Comparison of ENCODE assay signal across 11 cellular contexts in the genomic region with DNA sequence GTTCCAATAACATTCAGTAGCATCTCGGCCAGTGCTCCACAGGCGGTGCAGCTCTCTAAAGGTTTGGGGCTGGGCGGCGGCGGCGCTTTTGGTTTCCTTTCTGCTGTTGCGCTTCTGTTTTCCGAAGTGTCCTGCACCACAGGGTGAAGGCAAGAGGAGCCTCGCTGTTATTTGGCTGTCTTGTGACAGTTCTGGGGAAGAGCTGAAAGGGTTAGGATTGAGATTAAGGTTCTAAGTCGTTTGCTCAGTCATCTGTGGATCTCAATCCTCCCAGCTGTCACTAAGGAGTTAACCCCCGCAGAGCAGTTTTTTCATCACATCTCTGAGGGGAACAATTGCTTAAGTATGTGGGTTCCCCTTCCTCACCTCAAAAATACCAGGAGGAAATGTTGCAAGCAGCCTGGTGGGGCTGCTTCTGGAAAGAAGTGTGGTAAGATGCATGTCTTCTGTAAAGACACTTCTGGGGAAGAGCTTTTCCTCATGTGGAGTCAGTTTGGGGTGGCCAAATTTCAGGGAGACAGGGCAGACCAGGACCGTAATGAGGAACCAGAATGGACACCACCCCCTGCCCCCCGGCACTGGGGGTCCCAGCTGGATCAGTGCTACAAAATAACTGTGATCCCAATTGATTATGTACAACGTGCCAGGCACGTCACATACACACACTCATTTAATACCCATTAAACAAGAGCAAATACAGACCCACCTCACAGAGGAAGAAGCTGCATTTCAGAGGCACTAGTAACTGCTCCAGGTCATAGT. TPM values are rescaled to one million over a fixed set of nuclear protein-coding genes. Genes with fewer than 3 reads are reported as not detected.
A peak's percentile ranks its signal among the peaks of the same experiment; 100 is the strongest.
DNase-seq lines count a peak whose midpoint lies in the region; ATAC-seq, FAIRE-seq and TF ChIP-seq lines count a peak whose summit lies in the region.
"Had no signal": no experiment of that assay in that cellular context is flagged by ENCODE, and none has a peak within 500 bp of the region (broad histone marks: within the 10 kb centered on the region; RNA-seq: fewer than 3 reads in every experiment).

No MANE protein-coding gene starts in this region.

- WGBS in spleen, 5 donors, result 13 to 60% (median 39%) methylated on average over 15 of the region's 15 CpGs

- no peak for TF ChIP-seq POLR2A in spleen (IDR thresholded peaks at IDR 0.05)

- peak overlapping the region; percentile 76 for H3K4me3 Mint-ChIP-seq in activated CD4-positive, alpha-beta T cell treated with anti-CD3 and anti-CD28 coated beads, Interleukin-2, amount 10 ng/mL, durations not matched to agents 24 days and 14 days
- H3K4me3 Mint-ChIP-seq: brain had no signal

- no peak overlapping the region for H3K4me3 ChIP-seq in colonic mucosa
- peak overlapping the region in 3 of 8 donors; percentile 10 to 48 (median 19) for H3K4me3 ChIP-seq in spleen

- TF ChIP-seq CTCF in colonic mucosa (IDR thresholded peaks at IDR 0.05), result no peak
- TF ChIP-seq CTCF in spleen (IDR thresholded peaks at IDR 0.05 in 8 of 11, conservative IDR thresholded peaks at IDR 0.05 in 3 of 11), result peak in 2 of 11 experiments; percentile 0 to 4

- peaks cover 4% of the 10 kb centered on the region for H3K36me3 ChIP-seq in colonic mucosa
- peaks cover 2 to 97% (median 75%) of the 10 kb centered on the region in 6 donors for H3K36me3 ChIP-seq in spleen

- no peak for FAIRE-seq in urothelium cell line (lab: Jason Lieb, UNC)
- FAIRE-seq: A204.1, frontal cortex had no signal

- H3K27ac Mint-ChIP-seq in activated CD4-positive, alpha-beta T cell treated with anti-CD3 and anti-CD28 coated beads, Interleukin-2, amount 10 ng/mL, durations not matched to agents 24 days and 14 days, result peak overlapping the region; percentile 72
- H3K27ac Mint-ChIP-seq: brain had no signal

- no peak for ATAC-seq in HG03159 (IDR thresholded peaks at IDR 0.05; ENCODE audit: unreplicated experiment)

- H3K9me3 Mint-ChIP-seq in activated CD4-positive, alpha-beta T cell treated with anti-CD3 and anti-CD28 coated beads, Interleukin-2, amount 10 ng/mL, durations not matched to agents 24 days and 14 days, result no peaks in the 10 kb centered on the region
- H3K9me3 Mint-ChIP-seq: brain had no signal

- peak overlapping the region in 1 of 2 donors; percentile 24 for H3K9ac ChIP-seq in colonic mucosa (ENCODE audit: low read depth in 2 of 2, low read length in 2 of 2)

- DNase-seq in activated CD4-positive, alpha-beta T cell treated with anti-CD3 and anti-CD28 coated beads, Interleukin-2, amount 10 ng/mL, durations not matched to agents 24 days and 14 days, result peak; percentile 84
- DNase-seq in activated CD4-positive, alpha-beta T cell treated with anti-CD3 and anti-CD28 coated beads, Interleukin-2, amount 50 U/mL, for 4 hours, result no peak
- DNase-seq in SKM-1 treated with dmso at 0.1 percent for 144 hours (lab: John Stamatoyannopoulos, UW; ENCODE audit: unreplicated experiment), result peak; percentile 98
- DNase-seq in colonic mucosa, result no peak
- DNase-seq in spleen, result peak; percentile 86
- DNase-seq in NCI-H128 (lab: John Stamatoyannopoulos, UW; ENCODE audit: unreplicated experiment), result no peak
- no peak for DNase-seq in urothelium cell line (ENCODE audit: low spot score)

- H3K36me3 Mint-ChIP-seq in activated CD4-positive, alpha-beta T cell treated with anti-CD3 and anti-CD28 coated beads, Interleukin-2, amount 10 ng/mL, durations not matched to agents 24 days and 14 days (ENCODE audit: low read depth), result peaks cover 64% of the 10 kb centered on the region

- no peaks in the 10 kb centered on the region for H3K27me3 ChIP-seq in colonic mucosa
- no peaks in the 10 kb centered on the region for H3K27me3 ChIP-seq in spleen (replicated peaks in 1 of 7)

- no peaks in the 10 kb centered on the region for H3K4me1 ChIP-seq in colonic mucosa
- peaks cover 0 to 92% (median 31%) of the 10 kb centered on the region in 6 donors for H3K4me1 ChIP-seq in spleen

- no peaks in the 10 kb centered on the region for H3K9me3 ChIP-seq in colonic mucosa
- H3K9me3 ChIP-seq in spleen, result no peaks in the 10 kb centered on the region

- intact Hi-C loops in activated CD4-positive, alpha-beta T cell treated with anti-CD3 and anti-CD28 coated beads, Interleukin-2, amount 10 ng/mL, durations not matched to agents 24 days and 14 days (cut with micrococcal nuclease), result no loop called here
- intact Hi-C loops in colonic mucosa (cut with DNase I), result no loop called here
- intact Hi-C loops in spleen (cut with DNase I; ENCODE audit: low total_unique reads), result no loop called here

- H3K27ac ChIP-seq in colonic mucosa, result peak overlapping the region; percentile 1
- peak overlapping the region in 7 of 8 donors; percentile 67 to 94 (median 81) for H3K27ac ChIP-seq in spleen

- peaks cover 51% of the 10 kb centered on the region for H3K4me1 Mint-ChIP-seq in activated CD4-positive, alpha-beta T cell treated with anti-CD3 and anti-CD28 coated beads, Interleukin-2, amount 10 ng/mL, durations not matched to agents 24 days and 14 days
- H3K4me1 Mint-ChIP-seq: brain had no signal

- H3K27me3 Mint-ChIP-seq in activated CD4-positive, alpha-beta T cell treated with anti-CD3 and anti-CD28 coated beads, Interleukin-2, amount 10 ng/mL, durations not matched to agents 24 days and 14 days, result no peaks in the 10 kb centered on the region
- H3K27me3 Mint-ChIP-seq: brain had no signal

RNA-seq across cellular contexts. Expression of gene TMEM121B, which starts 14.2 kb away (rescaled TPM):
- total RNA-seq in activated CD4-positive, alpha-beta T cell treated with anti-CD3 and anti-CD28 coated beads, Interleukin-2, amount 10 ng/mL, durations not matched to agents 24 days and 14 days, result 0.16 and 0.17 TPM in 2 replicates
- under 1 TPM; 0.12 to 0.64 TPM for total RNA-seq in colonic mucosa
- 1 to 10 TPM in 3 of 7 donors, under 1 TPM in 4; 0.72 to 3.6 (median 0.98) TPM for total RNA-seq in spleen
- under 1 TPM; 0.03 to 0.19 (median 0.15) TPM for polyA plus RNA-seq in spleen

RNA-seq across cellular contexts. Expression of gene IL17RA, which starts 22.2 kb away (rescaled TPM):
- total RNA-seq in activated CD4-positive, alpha-beta T cell treated with anti-CD3 and anti-CD28 coated beads, Interleukin-2, amount 10 ng/mL, durations not matched to agents 24 days and 14 days, result 18.4 and 19.8 TPM in 2 replicates
- total RNA-seq in colonic mucosa (10 to 100 TPM; 17.2 to 20.2 TPM), spleen (100 to 1,000 TPM in 1 of 7 donors, 10 to 100 TPM in 6; 38.0 to 100 (median 56.6) TPM)
- polyA plus RNA-seq in spleen, result 1 to 10 TPM; 2.9 to 8.4 (median 5.0) TPM

RNA-seq across cellular contexts. Expression of gene HDHD5, which starts 52.1 kb away (rescaled TPM):
- 47.4 and 49.5 TPM in 2 replicates for total RNA-seq in activated CD4-positive, alpha-beta T cell treated with anti-CD3 and anti-CD28 coated beads, Interleukin-2, amount 10 ng/mL, durations not matched to agents 24 days and 14 days
- total RNA-seq in colonic mucosa, result 10 to 100 TPM; 38.1 to 50.0 TPM
- 10 to 100 TPM; 27.9 to 40.8 (median 31.6) TPM for total RNA-seq in spleen
- 10 to 100 TPM; 25.4 to 47.6 (median 33.0) TPM for polyA plus RNA-seq in spleen

Comparison
In these comparisons a context has a peak if more than half of its experiments do, and no peak if none do; other contexts are left out.
1. DNase-seq: peak in activated CD4-positive, alpha-beta T cell treated with anti-CD3 and anti-CD28 coated beads, Interleukin-2, amount 10 ng/mL, durations not matched to agents 24 days and 14 days (single experiment), SKM-1 treated with dmso at 0.1 percent for 144 hours (single experiment) and spleen (single experiment); none in activated CD4-positive, alpha-beta T cell treated with anti-CD3 and anti-CD28 coated beads, Interleukin-2, amount 50 U/mL, for 4 hours (0 of 2), colonic mucosa (single experiment), NCI-H128 (single experiment) and urothelium cell line (single experiment).